Comparison of ENCODE assay signal across 21 cellular contexts in genomic region chr20:52889225-52889624, GRCh38.
DNase-seq lines count a peak whose midpoint lies in the region; ATAC-seq, FAIRE-seq and TF ChIP-seq lines count a peak whose summit lies in the region.
"Had no signal": no experiment of that assay in that cellular context is flagged by ENCODE, and none has a peak within 500 bp of the region (broad histone marks: within the 10 kb centered on the region; RNA-seq: fewer than 3 reads in every experiment).

No MANE protein-coding gene starts in this region.

- no peak for FAIRE-seq in astrocyte (lab: Jason Lieb, UNC)
- FAIRE-seq: HepG2 had no signal

- H3K9me3 Mint-ChIP-seq in astrocyte (ENCODE audit: unreplicated experiment): peaks cover 3% of the 10 kb centered on the region
- H3K9me3 Mint-ChIP-seq in HFFc6: peaks cover 58% of the 10 kb centered on the region
- H3K9me3 Mint-ChIP-seq: stimulated activated memory B cell treated with anti-CD40 and anti-IgM and Interleukin-4, amounts not matched to agents 10 μg/mL and 1 μg/mL and 100 μg/mL, for 72 hours had no signal

- DNase-seq in GM03348 (ENCODE audit: low spot score) (peak; percentile 76), astrocyte (ENCODE audit: low read depth) (peak; percentile 78), fibroblast of pulmonary artery (ENCODE audit: low read depth) (peak; percentile 24), skeletal muscle cell (ENCODE audit: low read depth) (peak; percentile 26), HFFc6 (no peak), pons (ENCODE audit: low spot score) (no peak)
- DNase-seq in activated CD4-positive, alpha-beta T cell treated with anti-CD3 and anti-CD28 coated beads, Interleukin-2, amount 50 U/mL, for 1 hour: no peak
- DNase-seq: activated T-cell treated with anti-CD3 and anti-CD28 coated beads, Interleukin-2, amount 50 U/mL, for 72 hours; DMS79 treated with DMSO at 0.1 percent for 48 hours; NCI-H1436; NCI-H510A; NK-92 treated with Interleukin-12 subunit alpha and Interleukin-12 subunit beta, amount 100 ng/mL, for 24 hours; stimulated activated CD4-positive, alpha-beta T cell treated with anti-CD3 and anti-CD28 coated beads, Interleukin-1b, Interleukin-23, amount 100 ng/mL, for 48 hours had no signal

- H3K4me3 ChIP-seq in astrocyte (ENCODE audit: insufficient read depth, low read depth, low read length) (no peak overlapping the region), fibroblast of pulmonary artery (replicated peaks; ENCODE audit: low read depth, low read length) (no peak overlapping the region), skeletal muscle cell (ENCODE audit: low read depth, low read length) (no peak overlapping the region)
- H3K4me3 ChIP-seq: coronary artery had no signal

- H3K27me3 Mint-ChIP-seq in astrocyte (ENCODE audit: low read depth, unreplicated experiment): no peaks in the 10 kb centered on the region
- H3K27me3 Mint-ChIP-seq in HFFc6 (ENCODE audit: insufficient read depth): no peaks in the 10 kb centered on the region
- H3K27me3 Mint-ChIP-seq: brain had no signal

- no peaks in the 10 kb centered on the region for H3K9me3 ChIP-seq in astrocyte (ENCODE audit: insufficient read depth, low read depth, low read length)

- no peak overlapping the region for H2AFZ ChIP-seq in astrocyte (ENCODE audit: low read depth, low read length)

- no peak overlapping the region for H3K27ac ChIP-seq in astrocyte (ENCODE audit: low read depth, low read length)
- H3K27ac ChIP-seq: coronary artery had no signal

- H3K27ac Mint-ChIP-seq in astrocyte (ENCODE audit: unreplicated experiment): no peak overlapping the region
- H3K27ac Mint-ChIP-seq in HFFc6: no peak overlapping the region
- H3K27ac Mint-ChIP-seq: activated naive CD4-positive, alpha-beta T cell treated with anti-CD3 and anti-CD28 coated beads, Interleukin-2, amount 50 U/mL, for 24 hours; activated T-cell treated with anti-CD3 and anti-CD28 coated beads, Interleukin-2, amount 50 U/mL, for 72 hours; brain; nephron; stimulated activated memory B cell treated with anti-CD40 and anti-IgM and Interleukin-4, amounts not matched to agents 10 μg/mL and 1 μg/mL and 100 μg/mL, for 72 hours had no signal

- H3K4me1 Mint-ChIP-seq in astrocyte (ENCODE audit: low read depth, unreplicated experiment): no peaks in the 10 kb centered on the region
- H3K4me1 Mint-ChIP-seq in HFFc6 (ENCODE audit: low read depth): no peaks in the 10 kb centered on the region
- H3K4me1 Mint-ChIP-seq: brain; nephron; stimulated activated memory B cell treated with anti-CD40 and anti-IgM and Interleukin-4, amounts not matched to agents 10 μg/mL and 1 μg/mL and 100 μg/mL, for 72 hours had no signal

- ATAC-seq in HG03139 (IDR thresholded peaks at IDR 0.05; ENCODE audit: unreplicated experiment): no peak
- ATAC-seq: activated T-cell treated with anti-CD3 and anti-CD28 coated beads, Interleukin-2, amount 50 U/mL, for 72 hours; HepG2; SK-N-SH treated with all-trans-retinoic acid at 6 μM for 48 hours; stimulated activated memory B cell treated with anti-CD40 and anti-IgM and Interleukin-4, amounts not matched to agents 10 μg/mL and 1 μg/mL and 100 μg/mL, for 72 hours had no signal

- no peak overlapping the region for H3K9ac ChIP-seq in astrocyte (ENCODE audit: low read length)

- no peak overlapping the region for H3K4me2 ChIP-seq in astrocyte (ENCODE audit: low read length)

- TF ChIP-seq CTCF in astrocyte (IDR thresholded peaks at IDR 0.05; ENCODE audit: insufficient read depth, low read depth, low read length): no peak
- TF ChIP-seq CTCF in fibroblast of pulmonary artery (IDR thresholded peaks at IDR 0.05; ENCODE audit: low read length, missing control alignments): no peak
- TF ChIP-seq CTCF in HFFc6 (IDR thresholded peaks at IDR 0.05): no peak

- no peaks in the 10 kb centered on the region for H3K27me3 ChIP-seq in astrocyte (ENCODE audit: insufficient read depth, low read length)

- H3K79me2 ChIP-seq in astrocyte (ENCODE audit: insufficient read depth, low read length): no peaks in the 10 kb centered on the region

- no peaks in the 10 kb centered on the region for H4K20me1 ChIP-seq in astrocyte (ENCODE audit: insufficient read depth, low read length)

- H3K36me3 Mint-ChIP-seq in astrocyte (ENCODE audit: low read depth, unreplicated experiment): no peaks in the 10 kb centered on the region
- no peaks in the 10 kb centered on the region for H3K36me3 Mint-ChIP-seq in HFFc6 (ENCODE audit: low read depth)
- H3K36me3 Mint-ChIP-seq: activated naive CD4-positive, alpha-beta T cell treated with anti-CD3 and anti-CD28 coated beads, Interleukin-2, amount 50 U/mL, for 24 hours; brain; stimulated activated memory B cell treated with anti-CD40 and anti-IgM and Interleukin-4, amounts not matched to agents 10 μg/mL and 1 μg/mL and 100 μg/mL, for 72 hours had no signal

- H3K36me3 ChIP-seq in astrocyte (ENCODE audit: insufficient read depth, low read length): no peaks in the 10 kb centered on the region

- no peaks in the 10 kb centered on the region for H3K4me1 ChIP-seq in astrocyte (ENCODE audit: insufficient read depth, low read length)

- H3K4me3 Mint-ChIP-seq in astrocyte (ENCODE audit: unreplicated experiment): no peak overlapping the region
- no peak overlapping the region for H3K4me3 Mint-ChIP-seq in HFFc6
- H3K4me3 Mint-ChIP-seq: activated naive CD4-positive, alpha-beta T cell treated with anti-CD3 and anti-CD28 coated beads, Interleukin-2, amount 50 U/mL, for 24 hours; activated T-cell treated with anti-CD3 and anti-CD28 coated beads, Interleukin-2, amount 50 U/mL, for 72 hours; brain; nephron; stimulated activated memory B cell treated with anti-CD40 and anti-IgM and Interleukin-4, amounts not matched to agents 10 μg/mL and 1 μg/mL and 100 μg/mL, for 72 hours had no signal

Comparison
In these comparisons a context has a peak if more than half of its experiments do, and no peak if none do; other contexts are left out.
1. DNase-seq: peak in GM03348 (single experiment), astrocyte (single experiment), fibroblast of pulmonary artery (single experiment) and skeletal muscle cell (single experiment); none in HFFc6 (single experiment), pons (single experiment) and activated CD4-positive, alpha-beta T cell treated with anti-CD3 and anti-CD28 coated beads, Interleukin-2, amount 50 U/mL, for 1 hour (single experiment).